ENCODE assay signal across 19 cellular contexts in genomic region chr13:112672651-112673284, GRCh38.
"Had no signal": no experiment of that assay in that cellular context is flagged by ENCODE, and none has a peak within 500 bp of the region (broad histone marks: within the 10 kb centered on the region; RNA-seq: fewer than 3 reads in every experiment).

No MANE protein-coding gene starts in this region.

- H3K9ac ChIP-seq: parathyroid adenoma had no signal

- H3K4me1 ChIP-seq: body of pancreas, parathyroid adenoma, tibial artery had no signal

- H3K9me3 ChIP-seq: body of pancreas, tibial artery had no signal

- H3K79me2 ChIP-seq: parathyroid adenoma had no signal

- H3K27ac Mint-ChIP-seq: mesothelial cell of epicardium; natural killer cell; stimulated activated effector memory CD8-positive, alpha-beta T cell treated with anti-CD3 and anti-CD28 coated beads, Interleukin-12 subunit alpha, Interleukin-12 subunit beta, amount 100 ng/mL, for 72 hours; T-helper 2 cell treated with Interferon-gamma antibody and Interleukin-4, amounts not matched to agents 5 μg/mL and 100 μg/mL, for 36 hours had no signal

- H3K36me3 ChIP-seq: cardiac muscle cell, tibial artery had no signal

- H3K36me3 Mint-ChIP-seq: mesothelial cell of epicardium; natural killer cell; stimulated activated effector memory CD8-positive, alpha-beta T cell treated with anti-CD3 and anti-CD28 coated beads, Interleukin-12 subunit alpha, Interleukin-12 subunit beta, amount 100 ng/mL, for 72 hours had no signal

- H3K4me3 ChIP-seq: body of pancreas, cardiac muscle cell, tibial artery had no signal

- H3K27ac ChIP-seq: body of pancreas, cardiac muscle cell, epithelial cell of prostate, parathyroid adenoma, tibial artery had no signal

- H3K4me3 Mint-ChIP-seq: mesothelial cell of epicardium; natural killer cell; stimulated activated effector memory CD8-positive, alpha-beta T cell treated with anti-CD3 and anti-CD28 coated beads, Interleukin-12 subunit alpha, Interleukin-12 subunit beta, amount 100 ng/mL, for 72 hours; T-helper 2 cell treated with Interferon-gamma antibody and Interleukin-4, amounts not matched to agents 5 μg/mL and 100 μg/mL, for 36 hours had no signal

- DNase-seq: activated CD4-positive, alpha-beta T cell treated with anti-CD3 and anti-CD28 coated beads, Interleukin-2, amount 50 U/mL, for 4 hours; activated CD8-positive, alpha-beta memory T cell treated with anti-CD3 and anti-CD28 coated beads, Interleukin-2, amount 50 U/mL, for 4 hours; activated effector memory CD4-positive, alpha-beta T cell treated with Interleukin-2 at 50 U/mL for 16 hours; activated naive CD4-positive, alpha-beta T cell treated with anti-CD3 and anti-CD28 coated beads, Interleukin-2, amount 50 U/mL, for 16 hours; anterior cingulate cortex; body of pancreas; cortex of kidney; kidney; natural killer cell; right cardiac atrium; stimulated activated CD4-positive, alpha-beta T cell treated with anti-CD3 and anti-CD28 coated beads, Interleukin-1b, Interleukin-23, amount 100 ng/mL, for 48 hours had no signal

- ATAC-seq: body of pancreas; natural killer cell; stimulated activated effector memory CD8-positive, alpha-beta T cell treated with anti-CD3 and anti-CD28 coated beads, Interleukin-12 subunit alpha, Interleukin-12 subunit beta, amount 100 ng/mL, for 72 hours had no signal

- H3K27me3 ChIP-seq: body of pancreas, cardiac muscle cell had no signal

- H3K9me3 Mint-ChIP-seq: mesothelial cell of epicardium; natural killer cell; stimulated activated effector memory CD8-positive, alpha-beta T cell treated with anti-CD3 and anti-CD28 coated beads, Interleukin-12 subunit alpha, Interleukin-12 subunit beta, amount 100 ng/mL, for 72 hours; stimulated activated naive CD8-positive, alpha-beta T cell treated with anti-CD3 and anti-CD28 coated beads, Interleukin-15, amount 100 ng/mL, for 72 hours; T-helper 2 cell treated with Interferon-gamma antibody and Interleukin-4, amounts not matched to agents 5 μg/mL and 100 μg/mL, for 36 hours had no signal

- H3K4me1 Mint-ChIP-seq: natural killer cell; stimulated activated effector memory CD8-positive, alpha-beta T cell treated with anti-CD3 and anti-CD28 coated beads, Interleukin-12 subunit alpha, Interleukin-12 subunit beta, amount 100 ng/mL, for 72 hours had no signal
